Comparison of ENCODE assay signal across 17 cellular contexts in genomic region chr3:65811050-65811766, GRCh38.
DNase-seq lines count a peak whose midpoint lies in the region; ATAC-seq and TF ChIP-seq lines count a peak whose summit lies in the region.
"Had no signal": no experiment of that assay in that cellular context is flagged by ENCODE, and none has a peak within 500 bp of the region (broad histone marks: within the 10 kb centered on the region; RNA-seq: fewer than 3 reads in every experiment).

No MANE protein-coding gene starts in this region.

- no peak for ATAC-seq in stimulated activated naive CD8-positive, alpha-beta T cell treated with anti-CD3 and anti-CD28 coated beads, Interleukin-15, amount 100 ng/mL, for 72 hours
- ATAC-seq: Panc1, T-helper 17 cell had no signal

- peaks cover 24% of the 10 kb centered on the region for H3K36me3 Mint-ChIP-seq in nephron progenitor cell (ENCODE audit: low read depth)
- H3K36me3 Mint-ChIP-seq in activated naive CD4-positive, alpha-beta T cell treated with anti-CD3 and anti-CD28 coated beads for 36 hours (ENCODE audit: low read depth), result no peaks in the 10 kb centered on the region
- H3K36me3 Mint-ChIP-seq: memory B cell had no signal

- H3K9me3 Mint-ChIP-seq in nephron progenitor cell, result peaks cover 20% of the 10 kb centered on the region
- H3K9me3 Mint-ChIP-seq in activated naive CD4-positive, alpha-beta T cell treated with anti-CD3 and anti-CD28 coated beads for 36 hours, result peaks cover 1% of the 10 kb centered on the region
- peaks cover 0 to 10% of the 10 kb centered on the region in 2 donors for H3K9me3 Mint-ChIP-seq in stimulated activated naive CD8-positive, alpha-beta T cell treated with anti-CD3 and anti-CD28 coated beads, Interleukin-15, amount 100 ng/mL, for 72 hours

- H3K4me3 ChIP-seq in MG63 (no peak overlapping the region), fibroblast of mammary gland (ENCODE audit: control insufficient read depth, low read depth, low read length) (no peak overlapping the region)
- H3K4me3 ChIP-seq: ascending aorta, vagina had no signal

- H3K27ac Mint-ChIP-seq in nephron progenitor cell, result peak overlapping the region; percentile 77
- no peak overlapping the region for H3K27ac Mint-ChIP-seq in activated naive CD4-positive, alpha-beta T cell treated with anti-CD3 and anti-CD28 coated beads for 36 hours
- H3K27ac Mint-ChIP-seq in stimulated activated naive CD8-positive, alpha-beta T cell treated with anti-CD3 and anti-CD28 coated beads, Interleukin-15, amount 100 ng/mL, for 72 hours, result no peak overlapping the region
- H3K27ac Mint-ChIP-seq: memory B cell, T-helper 17 cell had no signal

- CTCF ChIA-PET in activated naive CD4-positive, alpha-beta T cell treated with anti-CD3 and anti-CD28 coated beads for 36 hours (lab: Charles Lee), result no interaction called here

- intact Hi-C loops in activated naive CD4-positive, alpha-beta T cell treated with anti-CD3 and anti-CD28 coated beads for 36 hours (cut with micrococcal nuclease), result no loop called here

- peaks cover 4% of the 10 kb centered on the region for H3K27me3 Mint-ChIP-seq in nephron progenitor cell (ENCODE audit: low read depth, poor library complexity)
- H3K27me3 Mint-ChIP-seq in activated naive CD4-positive, alpha-beta T cell treated with anti-CD3 and anti-CD28 coated beads for 36 hours (ENCODE audit: low read depth), result peaks cover 2% of the 10 kb centered on the region
- H3K27me3 Mint-ChIP-seq in stimulated activated naive CD8-positive, alpha-beta T cell treated with anti-CD3 and anti-CD28 coated beads, Interleukin-15, amount 100 ng/mL, for 72 hours, result no peaks in the 10 kb centered on the region
- H3K27me3 Mint-ChIP-seq: memory B cell, T-helper 17 cell had no signal

- no peaks in the 10 kb centered on the region for H3K36me3 ChIP-seq in MG63
- H3K36me3 ChIP-seq: ascending aorta, vagina had no signal

- DNase-seq in AG20443 (ENCODE audit: low spot score) (peak; percentile 43), MG63 (peak; percentile 86), fibroblast of mammary gland (ENCODE audit: low read depth) (peak; percentile 78), nephron progenitor cell (no peak), germinal center (ENCODE audit: low spot score) (no peak)
- DNase-seq in activated naive CD4-positive, alpha-beta T cell treated with anti-CD3 and anti-CD28 coated beads for 36 hours, result no peak
- DNase-seq in stimulated activated naive CD8-positive, alpha-beta T cell treated with anti-CD3 and anti-CD28 coated beads, Interleukin-15, amount 100 ng/mL, for 72 hours, result no peak
- no peak for DNase-seq in stimulated activated CD4-positive, alpha-beta T cell treated with anti-CD3 and anti-CD28 coated beads, Interleukin-1b, Interleukin-23, amount 100 ng/mL, for 48 hours
- DNase-seq: activated CD4-positive, alpha-beta T cell treated with anti-CD3 and anti-CD28 coated beads for 4 hours; EL; NCI-H524; stimulated activated CD4-positive, alpha-beta T cell treated with anti-CD3 and anti-CD28 coated beads, Interleukin-2, amount 100 ng/mL, for 48 hours; T-helper 17 cell had no signal

- peaks cover 53% of the 10 kb centered on the region for H3K4me1 Mint-ChIP-seq in nephron progenitor cell
- H3K4me1 Mint-ChIP-seq in activated naive CD4-positive, alpha-beta T cell treated with anti-CD3 and anti-CD28 coated beads for 36 hours (ENCODE audit: low read depth), result no peaks in the 10 kb centered on the region
- H3K4me1 Mint-ChIP-seq in stimulated activated naive CD8-positive, alpha-beta T cell treated with anti-CD3 and anti-CD28 coated beads, Interleukin-15, amount 100 ng/mL, for 72 hours, result no peaks in the 10 kb centered on the region
- H3K4me1 Mint-ChIP-seq: memory B cell, T-helper 17 cell had no signal

- no peaks in the 10 kb centered on the region for H3K27me3 ChIP-seq in MG63
- H3K27me3 ChIP-seq: ascending aorta, vagina had no signal

- no peaks in the 10 kb centered on the region for H3K9me3 ChIP-seq in MG63
- H3K9me3 ChIP-seq: ascending aorta, vagina had no signal

- H3K4me3 Mint-ChIP-seq in nephron progenitor cell, result no peak overlapping the region
- H3K4me3 Mint-ChIP-seq in activated naive CD4-positive, alpha-beta T cell treated with anti-CD3 and anti-CD28 coated beads for 36 hours, result no peak overlapping the region
- H3K4me3 Mint-ChIP-seq in stimulated activated naive CD8-positive, alpha-beta T cell treated with anti-CD3 and anti-CD28 coated beads, Interleukin-15, amount 100 ng/mL, for 72 hours, result no peak overlapping the region
- H3K4me3 Mint-ChIP-seq: memory B cell, T-helper 17 cell had no signal

- TF ChIP-seq CTCF in fibroblast of mammary gland (conservative IDR thresholded peaks at IDR 0.05; ENCODE audit: control insufficient read depth, insufficient read depth, low read depth, low read length), result no peak
- no peak for TF ChIP-seq CTCF in nephron progenitor cell (IDR thresholded peaks at IDR 0.05)

Comparison
In these comparisons a context has a peak if more than half of its experiments do, and no peak if none do; other contexts are left out.
1. DNase-seq: peak in AG20443 (single experiment), MG63 (single experiment) and fibroblast of mammary gland (single experiment); none in nephron progenitor cell (single experiment), activated naive CD4-positive, alpha-beta T cell treated with anti-CD3 and anti-CD28 coated beads for 36 hours (single experiment), germinal center (single experiment), stimulated activated naive CD8-positive, alpha-beta T cell treated with anti-CD3 and anti-CD28 coated beads, Interleukin-15, amount 100 ng/mL, for 72 hours (0 of 2) and stimulated activated CD4-positive, alpha-beta T cell treated with anti-CD3 and anti-CD28 coated beads, Interleukin-1b, Interleukin-23, amount 100 ng/mL, for 48 hours (single experiment).